28 cellular contexts compared by ENCODE assay signal in genomic region chr22:42222140-42222539, GRCh38. TPM values are rescaled to one million over a fixed set of nuclear protein-coding genes. Genes with fewer than 3 reads are reported as not detected.
DNase-seq lines count a peak whose midpoint lies in the region; ATAC-seq and TF ChIP-seq lines count a peak whose summit lies in the region.
"Had no signal": no experiment of that assay in that cellular context is flagged by ENCODE, and none has a peak within 500 bp of the region (broad histone marks: within the 10 kb centered on the region; RNA-seq: fewer than 3 reads in every experiment).

No MANE protein-coding gene starts in this region.

- H4K20me1 ChIP-seq in PC-3 (ENCODE audit: low read length) (0 out of 2 replicates have a peak, but pooled peaks cover 6% of the 10 kb centered on the region), hepatocyte (ENCODE audit: insufficient read depth, poor library complexity, severe bottlenecking) (peaks cover 83% of the 10 kb centered on the region)

- WGBS in hepatocyte (ENCODE audit: low lambda C conversion rate, missing lambda C conversion rate) = 83% methylated on average over 1 of the region's 1 CpG
- WGBS in neuronal stem cell (ENCODE audit: extremely low coverage in 2 of 2, insufficient read length in 2 of 2, insufficient replicate concordance in 1 of 2), 2 donors = no CpG with 5 or more reads among the region's 1 CpG

- H3K27ac Mint-ChIP-seq in activated T-cell treated with anti-CD3 and anti-CD28 coated beads, Interleukin-2, amount 50 U/mL, for 72 hours = peak overlapping the region; percentile 74
- H3K27ac Mint-ChIP-seq: nephron progenitor cell had no signal

- H3K79me1 ChIP-seq in neuronal stem cell (ENCODE audit: low read depth, low read length) = no peaks in the 10 kb centered on the region

- H3K36me3 Mint-ChIP-seq in activated T-cell treated with anti-CD3 and anti-CD28 coated beads, Interleukin-2, amount 50 U/mL, for 72 hours (ENCODE audit: insufficient read depth in 2 of 2) = no peaks in the 10 kb centered on the region

- peak overlapping the region; percentile 27 to 46 for H3K4me3 Mint-ChIP-seq in activated T-cell treated with anti-CD3 and anti-CD28 coated beads, Interleukin-2, amount 50 U/mL, for 72 hours
- H3K4me3 Mint-ChIP-seq: nephron progenitor cell had no signal

- no TSS peak for BruUV-seq in PC-3 (replicated peaks; lab: Mats Ljungman, UMichigan)

- TF ChIP-seq CTCF in GM12865 (IDR thresholded peaks at IDR 0.05; ENCODE audit: insufficient read depth, low read depth, low read length, missing control alignments) = no peak
- TF ChIP-seq CTCF in PC-3 (conservative IDR thresholded peaks at IDR 0.05; ENCODE audit: low read depth, low read length) = no peak
- TF ChIP-seq CTCF in hepatocyte (IDR thresholded peaks at IDR 0.05; ENCODE audit: poor library complexity) = no peak

- H3K36me3 ChIP-seq in PC-3 (ENCODE audit: low read depth, low read length) (no peaks in the 10 kb centered on the region), hepatocyte (replicated peaks; ENCODE audit: insufficient read depth, low read depth) (no peaks in the 10 kb centered on the region), neuronal stem cell (replicated peaks in 1 of 2; ENCODE audit: control insufficient read depth in 2 of 2, insufficient read depth in 2 of 2, low read length in 2 of 2) (peaks cover 0 to 4% of the 10 kb centered on the region in 2 donors)
- H3K36me3 ChIP-seq: HAP-1, MG63, pancreas, upper lobe of left lung had no signal

- H2AFZ ChIP-seq in PC-3 (ENCODE audit: low read length) (no peak overlapping the region), hepatocyte (no peak overlapping the region), neuronal stem cell (ENCODE audit: low read length) (no peak overlapping the region)

- peaks cover 57% of the 10 kb centered on the region for H3K4me1 Mint-ChIP-seq in activated T-cell treated with anti-CD3 and anti-CD28 coated beads, Interleukin-2, amount 50 U/mL, for 72 hours (ENCODE audit: low read depth)

- CTCF ChIA-PET in PC-3 (lab: Charles Lee) = no interaction called here

- H2BK12ac ChIP-seq in neuronal stem cell (ENCODE audit: low read length) = no peak overlapping the region

- H3K27ac ChIP-seq in PC-3 (ENCODE audit: low read length) (peak overlapping the region; percentile 84), hepatocyte (peak overlapping the region; percentile 65), neuronal stem cell (replicated peaks; ENCODE audit: low read length) (no peak overlapping the region)
- H3K27ac ChIP-seq: foreskin keratinocyte, pancreas, upper lobe of left lung had no signal

- H3K18ac ChIP-seq in neuronal stem cell (ENCODE audit: low read length) = no peak overlapping the region

- ATAC-seq in activated T-cell treated with anti-CD3 and anti-CD28 coated beads, Interleukin-2, amount 50 U/mL, for 72 hours (replicated peaks in 1 of 2) = no peak
- ATAC-seq in PC-3 = peak; percentile 65
- no peak for ATAC-seq in GM18505 (IDR thresholded peaks at IDR 0.05; ENCODE audit: unreplicated experiment)
- ATAC-seq: effector memory CD8-positive, alpha-beta T cell; esophagus mucosa; foreskin keratinocyte; left colon; pancreas had no signal

- H3K4me3 ChIP-seq in GM12865 (ENCODE audit: low read depth, low read length) = no peak overlapping the region
- 0 out of 2 replicates have a peak overlapping the region, but pooled peaks have one; percentile 28 for H3K4me3 ChIP-seq in PC-3 (ENCODE audit: low read length)
- no peak overlapping the region for H3K4me3 ChIP-seq in hepatocyte
- H3K4me3 ChIP-seq in neuronal stem cell (ENCODE audit: low read length in 2 of 2) = no peak overlapping the region
- H3K4me3 ChIP-seq: HAP-1, MG63, pancreas, smooth muscle cell, upper lobe of left lung had no signal

- H3K79me2 ChIP-seq in PC-3 (ENCODE audit: low read length) (peaks cover 93% of the 10 kb centered on the region), hepatocyte (peaks cover 95% of the 10 kb centered on the region)

- H3K9me2 ChIP-seq in PC-3 (replicated peaks; ENCODE audit: low read length) (no peaks in the 10 kb centered on the region), hepatocyte (replicated peaks; ENCODE audit: insufficient read depth) (no peaks in the 10 kb centered on the region)

- H4K91ac ChIP-seq in neuronal stem cell (ENCODE audit: low read depth, low read length, poor library complexity) = no peak overlapping the region

- no peak overlapping the region for H2BK15ac ChIP-seq in neuronal stem cell (ENCODE audit: low read length)

- no peaks in the 10 kb centered on the region for H3F3A ChIP-seq in PC-3 (ENCODE audit: low read length, unreplicated experiment)

- H3K27me3 ChIP-seq in PC-3 (ENCODE audit: low read length) (no peaks in the 10 kb centered on the region), hepatocyte (no peaks in the 10 kb centered on the region), neuronal stem cell (ENCODE audit: control insufficient read depth in 3 of 3, insufficient read depth in 3 of 3, low read depth in 1 of 3, low read length in 3 of 3) (no peaks in the 10 kb centered on the region)
- H3K27me3 ChIP-seq: foreskin keratinocyte, MG63, pancreas, upper lobe of left lung had no signal

- no peak for TF ChIP-seq POLR2A in GM18505 (IDR thresholded peaks at IDR 0.05; ENCODE audit: borderline replicate concordance, extremely low read depth, insufficient read depth, insufficient read length)

- H3K14ac ChIP-seq in neuronal stem cell (ENCODE audit: low read length) = no peak overlapping the region

- no peak overlapping the region for H2BK120ac ChIP-seq in neuronal stem cell (ENCODE audit: low read depth, low read length)

- no peaks in the 10 kb centered on the region for H3K9me3 Mint-ChIP-seq in activated T-cell treated with anti-CD3 and anti-CD28 coated beads, Interleukin-2, amount 50 U/mL, for 72 hours
- H3K9me3 Mint-ChIP-seq: effector memory CD8-positive, alpha-beta T cell; nephron progenitor cell had no signal

- no peak overlapping the region for H2AK5ac ChIP-seq in neuronal stem cell (ENCODE audit: low read depth, low read length)

- no peak overlapping the region for H3K23ac ChIP-seq in neuronal stem cell (ENCODE audit: low read depth, low read length, poor library complexity)

- DNase-seq in activated T-cell treated with anti-CD3 and anti-CD28 coated beads, Interleukin-2, amount 50 U/mL, for 72 hours = no peak
- DNase-seq in activated T-cell treated with anti-CD3 and anti-CD28 coated beads for 4 hours (no peak), GM12865 (ENCODE audit: low read depth) (peak; percentile 39), PC-3 (peak; percentile 64), hepatocyte (ENCODE audit: low spot score) (no peak), SKM-1 (lab: John Stamatoyannopoulos, UW; ENCODE audit: unreplicated experiment) (no peak), neuronal stem cell (ENCODE audit: low spot score) (no peak)
- DNase-seq: Calu3; caudate nucleus; cortex of kidney; effector memory CD8-positive, alpha-beta T cell; foreskin keratinocyte; KG1; left colon; mammary epithelial cell; MG63; NCI-H1105 treated with DMSO at 0.1 percent for 48 hours; NCI-H1930; nephron progenitor cell; pancreas; SIG-M5; stimulated activated CD4-positive, alpha-beta T cell treated with anti-CD3 and anti-CD28 coated beads, Interleukin-2, amount 100 ng/mL, for 24 hours; substantia nigra; upper lobe of left lung had no signal

- H2BK5ac ChIP-seq in neuronal stem cell (ENCODE audit: low read length) = no peak overlapping the region

- H3K4me2 ChIP-seq in PC-3 (ENCODE audit: low read length) = peak overlapping the region; percentile 69
- H3K4me2 ChIP-seq in hepatocyte = peak overlapping the region; percentile 27
- H3K4me2 ChIP-seq in neuronal stem cell (ENCODE audit: insufficient read depth, low read length, poor library complexity, severe bottlenecking) = no peak overlapping the region
- H3K4me2 ChIP-seq: smooth muscle cell had no signal

- no peak overlapping the region for H4K8ac ChIP-seq in neuronal stem cell (ENCODE audit: low read depth, low read length)

- peaks cover 27% of the 10 kb centered on the region for H3K4me1 ChIP-seq in PC-3 (ENCODE audit: insufficient read depth, low read length)
- peaks cover 27% of the 10 kb centered on the region for H3K4me1 ChIP-seq in hepatocyte (ENCODE audit: insufficient read depth)
- H3K4me1 ChIP-seq in neuronal stem cell (ENCODE audit: control insufficient read depth in 2 of 2, insufficient read depth in 1 of 2, low read depth in 1 of 2, low read length in 2 of 2) = peaks cover 2 to 16% of the 10 kb centered on the region in 2 donors
- H3K4me1 ChIP-seq: foreskin keratinocyte, pancreas had no signal

- H3K9me3 ChIP-seq in PC-3 (ENCODE audit: low read length) = no peaks in the 10 kb centered on the region
- no peaks in the 10 kb centered on the region for H3K9me3 ChIP-seq in hepatocyte (ENCODE audit: low read depth)
- H3K9me3 ChIP-seq in neuronal stem cell (replicated peaks in 1 of 2; ENCODE audit: control insufficient read depth in 2 of 2, insufficient read depth in 1 of 2, low read depth in 1 of 2, low read length in 2 of 2) = no peaks in the 10 kb centered on the region
- H3K9me3 ChIP-seq: HAP-1, MG63, pancreas, upper lobe of left lung had no signal

- H3K4ac ChIP-seq in neuronal stem cell (ENCODE audit: low read length) = no peak overlapping the region

- intact Hi-C loops in PC-3 (cut with micrococcal nuclease) = no loop called here

- H3K9ac ChIP-seq in PC-3 (ENCODE audit: low read length) = peak overlapping the region; percentile 27; the same call in 1 of the 2 replicates
- H3K9ac ChIP-seq in neuronal stem cell (ENCODE audit: low read depth, low read length, poor library complexity) = no peak overlapping the region

- H3K27me3 Mint-ChIP-seq in activated T-cell treated with anti-CD3 and anti-CD28 coated beads, Interleukin-2, amount 50 U/mL, for 72 hours (ENCODE audit: low read depth) = no peaks in the 10 kb centered on the region
- H3K27me3 Mint-ChIP-seq: effector memory CD8-positive, alpha-beta T cell had no signal

- POLR2A ChIA-PET in PC-3 (lab: Charles Lee; ENCODE audit: unreplicated experiment) = no interaction called here

RNA-seq across cellular contexts. Expression of gene TCF20, which starts 48.3 kb away (rescaled TPM):
- total RNA-seq in activated T-cell treated with anti-CD3 and anti-CD28 coated beads, Interleukin-2, amount 50 U/mL, for 72 hours = 10 to 100 TPM; 64.0 to 82.8 TPM
- 36.0 and 37.0 TPM in 2 replicates for total RNA-seq in PC-3 (2014; rRNA removed)
- 31.1 and 34.3 TPM in 2 replicates for total RNA-seq in hepatocyte
- polyA plus RNA-seq in hepatocyte = 5.0 and 5.9 TPM in 2 replicates
- 18.5 TPM for polyA plus RNA-seq in neuronal stem cell (2013, experiment 1 of 2)
- 19.2 TPM for polyA plus RNA-seq in neuronal stem cell (2013, experiment 2 of 2)

Comparison
In these comparisons a context has a peak if more than half of its experiments do, and no peak if none do; other contexts are left out.
1. DNase-seq: peak in GM12865 (single experiment) and PC-3 (single experiment); none in activated T-cell treated with anti-CD3 and anti-CD28 coated beads, Interleukin-2, amount 50 U/mL, for 72 hours (0 of 2), activated T-cell treated with anti-CD3 and anti-CD28 coated beads for 4 hours (single experiment), hepatocyte (single experiment), SKM-1 (single experiment) and neuronal stem cell (single experiment).